Comparison of ENCODE assay signal across 19 cellular contexts in genomic region chr7:69577221-69577620, GRCh38. TPM values are rescaled to one million over a fixed set of nuclear protein-coding genes. Genes with fewer than 3 reads are reported as not detected.
DNase-seq lines count a peak whose midpoint lies in the region; ATAC-seq and TF ChIP-seq lines count a peak whose summit lies in the region.
"Had no signal": no experiment of that assay in that cellular context is flagged by ENCODE, and none has a peak within 500 bp of the region (broad histone marks: within the 10 kb centered on the region; RNA-seq: fewer than 3 reads in every experiment).

No MANE protein-coding gene starts in this region.

- ATAC-seq in GM18867 (IDR thresholded peaks at IDR 0.05; ENCODE audit: unreplicated experiment) (peak; percentile 88), gastroesophageal sphincter (peak; percentile 39), left lung (no peak), GM21360 (IDR thresholded peaks at IDR 0.05; ENCODE audit: unreplicated experiment) (no peak)

- no peak overlapping the region for H3K4me3 ChIP-seq in gastroesophageal sphincter
- no peak overlapping the region for H3K4me3 ChIP-seq in left lung
- H3K4me3 ChIP-seq: dorsolateral prefrontal cortex, PC-9, vagina had no signal

- intact Hi-C loops in left lung (cut with DNase I), result no loop called here

- DNase-seq in Ammon's horn (ENCODE audit: low spot score), result peak; percentile 53
- peak; percentile 28 for DNase-seq in NCI-H69 (lab: John Stamatoyannopoulos, UW)
- no peak for DNase-seq in left lung
- no peak for DNase-seq in type B pancreatic cell (ENCODE audit: extremely low spot score, unreplicated experiment)
- no peak for DNase-seq in KG1 (lab: John Stamatoyannopoulos, UW)
- DNase-seq: activated CD4-positive, alpha-beta T cell treated with anti-CD3 and anti-CD28 coated beads, Interleukin-2, amount 50 U/mL, for 1 hour; activated naive CD4-positive, alpha-beta T cell treated with Interleukin-2 at 50 U/mL for 16 hours; activated T-cell treated with anti-CD3 and anti-CD28 coated beads for 4 hours; dorsolateral prefrontal cortex; GOT3; Kasumi-1; NCI-H146; NCI-H524; PC-9 had no signal

- H3K36me3 ChIP-seq in gastroesophageal sphincter (no peaks in the 10 kb centered on the region), left lung (no peaks in the 10 kb centered on the region)
- H3K36me3 ChIP-seq: vagina had no signal

- H3K36me3 Mint-ChIP-seq in type B pancreatic cell, result no peaks in the 10 kb centered on the region

- no peak for TF ChIP-seq EP300 in gastroesophageal sphincter (IDR thresholded peaks at IDR 0.05)

- TF ChIP-seq POLR2A in gastroesophageal sphincter (IDR thresholded peaks at IDR 0.05), result no peak

- TF ChIP-seq CTCF in gastroesophageal sphincter (IDR thresholded peaks at IDR 0.05) (no peak), left lung (IDR thresholded peaks at IDR 0.05) (no peak), type B pancreatic cell (conservative IDR thresholded peaks at IDR 0.05) (no peak)

- H3K4me1 ChIP-seq in gastroesophageal sphincter, result no peaks in the 10 kb centered on the region
- H3K4me1 ChIP-seq in left lung, result no peaks in the 10 kb centered on the region
- H3K4me1 ChIP-seq: vagina had no signal

- H3K4me1 Mint-ChIP-seq in type B pancreatic cell (ENCODE audit: unreplicated experiment), result no peaks in the 10 kb centered on the region
- H3K4me1 Mint-ChIP-seq: neural crest cell had no signal

- peaks cover 3% of the 10 kb centered on the region for H3K27me3 Mint-ChIP-seq in type B pancreatic cell

- no peaks in the 10 kb centered on the region for H3K27me3 ChIP-seq in gastroesophageal sphincter
- no peaks in the 10 kb centered on the region for H3K27me3 ChIP-seq in left lung
- H3K27me3 ChIP-seq: dorsolateral prefrontal cortex, vagina had no signal

- H3K4me3 Mint-ChIP-seq in type B pancreatic cell, result no peak overlapping the region
- H3K4me3 Mint-ChIP-seq: neural crest cell had no signal

- no peaks in the 10 kb centered on the region for H3K9me3 Mint-ChIP-seq in type B pancreatic cell
- H3K9me3 Mint-ChIP-seq: neural crest cell had no signal

- H3K27ac ChIP-seq in gastroesophageal sphincter (no peak overlapping the region), left lung (no peak overlapping the region)
- H3K27ac ChIP-seq: PC-9, vagina had no signal

- H3K27ac Mint-ChIP-seq in type B pancreatic cell, result no peak overlapping the region

- H3K9me3 ChIP-seq in gastroesophageal sphincter (no peaks in the 10 kb centered on the region), left lung (no peaks in the 10 kb centered on the region)
- H3K9me3 ChIP-seq: vagina had no signal

RNA-seq across cellular contexts. Expression of gene AUTS2, which starts 21.1 kb away (rescaled TPM):
- 10 to 100 TPM; 12.2 to 48.7 (median 44.1) TPM for total RNA-seq in gastroesophageal sphincter
- total RNA-seq in left lung, result 10 to 100 TPM; 40.4 to 54.3 TPM
- 53.8 and 94.1 TPM in 2 replicates for total RNA-seq in type B pancreatic cell (ENCODE audit: low replicate concordance)
- total RNA-seq: PC-9 had no signal

Comparison
In these comparisons a context has a peak if more than half of its experiments do, and no peak if none do; other contexts are left out.
1. DNase-seq: peak in Ammon's horn (single experiment) and NCI-H69 (single experiment); none in left lung (0 of 2), type B pancreatic cell (single experiment) and KG1 (single experiment).
2. ATAC-seq: peak in GM18867 (single experiment) and gastroesophageal sphincter (single experiment); none in left lung (single experiment) and GM21360 (single experiment).